In the genomic region with DNA sequence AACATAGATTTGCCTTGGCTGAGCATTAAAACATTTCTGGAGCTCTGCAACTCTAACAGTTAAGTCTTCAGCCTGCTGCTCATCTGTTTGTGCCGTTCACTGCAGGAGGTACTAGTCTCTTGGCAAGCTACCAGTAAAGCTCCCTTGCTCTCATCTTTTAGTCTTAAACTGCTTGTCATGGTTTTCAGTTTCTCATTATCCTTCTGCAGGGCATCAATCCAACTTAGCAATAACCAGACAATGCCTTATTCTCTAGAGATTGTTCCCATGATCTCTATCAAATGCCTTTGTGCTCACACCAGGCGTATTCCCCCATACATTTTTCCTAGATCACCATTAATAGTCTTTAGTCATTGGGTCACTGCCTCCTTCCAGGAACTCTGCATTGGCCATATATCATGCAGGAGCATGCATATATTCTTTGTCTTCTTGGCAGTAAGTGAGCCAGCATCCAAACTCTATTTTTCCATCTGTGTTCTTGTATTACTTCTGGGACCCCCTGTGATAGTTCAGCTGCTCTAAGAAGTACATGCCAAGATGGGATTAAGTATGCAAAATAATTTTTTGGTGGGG, we compare ENCODE assay signal across 14 cellular contexts.
DNase-seq lines count a peak whose midpoint lies in the region; FAIRE-seq and TF ChIP-seq lines count a peak whose summit lies in the region.
"Had no signal": no experiment of that assay in that cellular context is flagged by ENCODE, and none has a peak within 500 bp of the region (broad histone marks: within the 10 kb centered on the region; RNA-seq: fewer than 3 reads in every experiment).

No MANE protein-coding gene starts in this region.

- H3K79me2 ChIP-seq in astrocyte (ENCODE audit: insufficient read depth, low read length), result no peaks in the 10 kb centered on the region

- no peaks in the 10 kb centered on the region for H3K4me1 ChIP-seq in astrocyte (ENCODE audit: insufficient read depth, low read length)
- H3K4me1 ChIP-seq: foreskin keratinocyte had no signal

- no peaks in the 10 kb centered on the region for H4K20me1 ChIP-seq in astrocyte (ENCODE audit: insufficient read depth, low read length)

- H3K4me1 Mint-ChIP-seq in astrocyte (ENCODE audit: low read depth, unreplicated experiment) (no peaks in the 10 kb centered on the region), nephron progenitor cell (no peaks in the 10 kb centered on the region), glutamatergic neuron (ENCODE audit: low read depth, unreplicated experiment) (no peaks in the 10 kb centered on the region)
- H3K4me1 Mint-ChIP-seq: stimulated activated naive CD8-positive, alpha-beta T cell treated with anti-CD3 and anti-CD28 coated beads, Interleukin-15, amount 100 ng/mL, for 72 hours had no signal

- H3K36me3 Mint-ChIP-seq in astrocyte (ENCODE audit: low read depth, unreplicated experiment) (no peaks in the 10 kb centered on the region), nephron progenitor cell (ENCODE audit: low read depth) (no peaks in the 10 kb centered on the region), glutamatergic neuron (ENCODE audit: unreplicated experiment) (no peaks in the 10 kb centered on the region)

- H3K27me3 ChIP-seq in astrocyte (ENCODE audit: insufficient read depth, low read length), result no peaks in the 10 kb centered on the region
- H3K27me3 ChIP-seq: foreskin keratinocyte had no signal

- DNase-seq in COLO829 (ENCODE audit: low spot score) (peak; percentile 32), NCI-H1105 treated with DMSO at 0.1 percent for 48 hours (lab: John Stamatoyannopoulos, UW) (peak; percentile 36), astrocyte (ENCODE audit: low read depth) (peak; percentile 10), globus pallidus (ENCODE audit: low spot score) (peak; percentile 48), nephron progenitor cell (no peak), glutamatergic neuron (no peak), GDM1 (lab: John Stamatoyannopoulos, UW) (no peak)
- no peak for DNase-seq in stimulated activated CD4-positive, alpha-beta T cell treated with anti-CD3 and anti-CD28 coated beads, Interleukin-15, amount 100 ng/mL, for 24 hours
- DNase-seq: effector CD4-positive, alpha-beta T cell; foreskin keratinocyte; NCI-H2029 treated with DMSO at 0.1 percent for 48 hours; SIG-M5; stimulated activated naive CD8-positive, alpha-beta T cell treated with anti-CD3 and anti-CD28 coated beads, Interleukin-15, amount 100 ng/mL, for 72 hours; T1000 had no signal

- H3K9me3 Mint-ChIP-seq in astrocyte (ENCODE audit: unreplicated experiment) (peaks cover 2% of the 10 kb centered on the region), nephron progenitor cell (no peaks in the 10 kb centered on the region), glutamatergic neuron (ENCODE audit: unreplicated experiment) (no peaks in the 10 kb centered on the region)
- H3K9me3 Mint-ChIP-seq: stimulated activated naive CD8-positive, alpha-beta T cell treated with anti-CD3 and anti-CD28 coated beads, Interleukin-15, amount 100 ng/mL, for 72 hours had no signal

- no peaks in the 10 kb centered on the region for H3K36me3 ChIP-seq in astrocyte (ENCODE audit: insufficient read depth, low read length)

- H3K4me3 Mint-ChIP-seq in astrocyte (ENCODE audit: unreplicated experiment) (no peak overlapping the region), nephron progenitor cell (no peak overlapping the region), glutamatergic neuron (ENCODE audit: unreplicated experiment) (no peak overlapping the region)
- H3K4me3 Mint-ChIP-seq: stimulated activated naive CD8-positive, alpha-beta T cell treated with anti-CD3 and anti-CD28 coated beads, Interleukin-15, amount 100 ng/mL, for 72 hours had no signal

- FAIRE-seq in astrocyte (lab: Jason Lieb, UNC), result no peak

- no peak overlapping the region for H2AFZ ChIP-seq in astrocyte (ENCODE audit: low read depth, low read length)

- no peak overlapping the region for H3K4me3 ChIP-seq in astrocyte (ENCODE audit: insufficient read depth, low read depth, low read length)

- no peak overlapping the region for H3K27ac ChIP-seq in astrocyte (ENCODE audit: low read depth, low read length)
- H3K27ac ChIP-seq: foreskin keratinocyte had no signal

- H3K27me3 Mint-ChIP-seq in astrocyte (ENCODE audit: low read depth, unreplicated experiment), result no peaks in the 10 kb centered on the region
- no peaks in the 10 kb centered on the region for H3K27me3 Mint-ChIP-seq in nephron progenitor cell (ENCODE audit: low read depth, poor library complexity)
- H3K27me3 Mint-ChIP-seq in glutamatergic neuron (ENCODE audit: unreplicated experiment), result no peaks in the 10 kb centered on the region
- H3K27me3 Mint-ChIP-seq: stimulated activated naive CD8-positive, alpha-beta T cell treated with anti-CD3 and anti-CD28 coated beads, Interleukin-15, amount 100 ng/mL, for 72 hours had no signal

- H3K9ac ChIP-seq in astrocyte (ENCODE audit: low read length), result no peak overlapping the region

- H3K4me2 ChIP-seq in astrocyte (ENCODE audit: low read length), result no peak overlapping the region

- no peak overlapping the region for H3K27ac Mint-ChIP-seq in astrocyte (ENCODE audit: unreplicated experiment)
- H3K27ac Mint-ChIP-seq in nephron progenitor cell, result no peak overlapping the region
- no peak overlapping the region for H3K27ac Mint-ChIP-seq in glutamatergic neuron (ENCODE audit: unreplicated experiment)
- H3K27ac Mint-ChIP-seq: stimulated activated naive CD8-positive, alpha-beta T cell treated with anti-CD3 and anti-CD28 coated beads, Interleukin-15, amount 100 ng/mL, for 72 hours had no signal

- no peaks in the 10 kb centered on the region for H3K9me3 ChIP-seq in astrocyte (ENCODE audit: insufficient read depth, low read depth, low read length)

- TF ChIP-seq CTCF in astrocyte (IDR thresholded peaks at IDR 0.05; ENCODE audit: insufficient read depth, low read depth, low read length), result no peak
- no peak for TF ChIP-seq CTCF in nephron progenitor cell (IDR thresholded peaks at IDR 0.05)
- no peak for TF ChIP-seq CTCF in glutamatergic neuron (IDR thresholded peaks at IDR 0.05; ENCODE audit: partially characterized antibody, unreplicated experiment)

Comparison
In these comparisons a context has a peak if more than half of its experiments do, and no peak if none do; other contexts are left out.
1. DNase-seq: peak in COLO829 (single experiment), NCI-H1105 treated with DMSO at 0.1 percent for 48 hours (single experiment), astrocyte (single experiment) and globus pallidus (single experiment); none in stimulated activated CD4-positive, alpha-beta T cell treated with anti-CD3 and anti-CD28 coated beads, Interleukin-15, amount 100 ng/mL, for 24 hours (single experiment), nephron progenitor cell (single experiment), glutamatergic neuron (single experiment) and GDM1 (single experiment).